In the genomic region with DNA sequence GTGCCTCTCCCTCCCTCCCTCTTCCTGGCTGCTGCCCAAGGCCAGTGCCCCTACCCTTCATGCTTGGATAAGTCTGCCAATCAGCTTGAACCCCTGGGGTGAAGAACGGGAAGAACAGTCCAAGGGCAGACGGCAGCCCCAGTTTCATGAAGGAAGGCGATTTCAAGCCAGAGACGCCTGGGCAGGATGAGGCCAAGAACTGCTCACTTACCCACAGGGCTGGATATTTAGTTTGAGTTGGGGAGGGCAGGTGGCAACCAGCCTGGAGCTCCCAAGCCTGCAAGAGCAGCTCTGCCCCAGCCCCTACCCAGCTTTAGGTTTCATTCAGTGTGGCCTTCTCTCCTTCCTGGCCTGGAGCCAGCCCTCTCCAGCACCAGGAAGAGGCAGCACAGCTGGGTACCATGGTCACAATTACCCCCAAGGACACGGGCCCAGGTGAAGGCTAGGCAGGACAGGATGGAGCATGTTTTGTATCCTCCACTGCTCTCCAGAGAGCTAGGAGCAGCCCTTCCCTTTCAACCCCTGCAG, we compare ENCODE assay signal across 9 cellular contexts. TPM values are rescaled to one million over a fixed set of nuclear protein-coding genes. Genes with fewer than 3 reads are reported as not detected.
DNase-seq lines count a peak whose midpoint lies in the region; ATAC-seq and TF ChIP-seq lines count a peak whose summit lies in the region.
"Had no signal": no experiment of that assay in that cellular context is flagged by ENCODE, and none has a peak within 500 bp of the region (broad histone marks: within the 10 kb centered on the region; RNA-seq: fewer than 3 reads in every experiment).

No MANE protein-coding gene starts in this region.

- H3K4me3 ChIP-seq in RWPE2 (ENCODE audit: severe bottlenecking) (no peak overlapping the region), vagina (no peak overlapping the region)
- no peak overlapping the region for H3K4me3 ChIP-seq in CD8-positive, alpha-beta T cell (ENCODE audit: low read depth, low read length)
- H3K4me3 ChIP-seq in naive thymus-derived CD4-positive, alpha-beta T cell (ENCODE audit: low read length): no peak overlapping the region
- H3K4me3 ChIP-seq: psoas muscle had no signal

- CTCF ChIA-PET in CD8-positive, alpha-beta T cell (lab: Charles Lee): interaction anchor here (0.9 to 1.6 kb wide), 2 partner anchors 35 to 39 kb away, joined by 3 to 4 read pairs; partner anchors contain the start of gene LTBP2
- CTCF ChIA-PET in naive thymus-derived CD4-positive, alpha-beta T cell (lab: Charles Lee): interaction anchor here (1.1 kb wide), 1 partner anchor 30 kb away, joined by 3 read pairs; no protein-coding TSS in a partner anchor

- no peaks in the 10 kb centered on the region for H3K9me3 Mint-ChIP-seq in activated naive CD8-positive, alpha-beta T cell treated with anti-CD3 and anti-CD28 coated beads, Interleukin-2, amount 10 ng/mL, durations not matched to agents 7 days and 5 days
- no peaks in the 10 kb centered on the region for H3K9me3 Mint-ChIP-seq in activated naive CD8-positive, alpha-beta T cell treated with anti-CD3 and anti-CD28 coated beads for 36 hours
- H3K9me3 Mint-ChIP-seq in CD8-positive, alpha-beta T cell: no peaks in the 10 kb centered on the region
- no peaks in the 10 kb centered on the region for H3K9me3 Mint-ChIP-seq in naive thymus-derived CD4-positive, alpha-beta T cell

- H3K27ac Mint-ChIP-seq in activated naive CD8-positive, alpha-beta T cell treated with anti-CD3 and anti-CD28 coated beads, Interleukin-2, amount 10 ng/mL, durations not matched to agents 7 days and 5 days: peak overlapping the region; percentile 48
- H3K27ac Mint-ChIP-seq in activated naive CD8-positive, alpha-beta T cell treated with anti-CD3 and anti-CD28 coated beads for 36 hours: no peak overlapping the region
- H3K27ac Mint-ChIP-seq in CD8-positive, alpha-beta T cell: no peak overlapping the region
- H3K27ac Mint-ChIP-seq in naive thymus-derived CD4-positive, alpha-beta T cell: no peak overlapping the region

- POLR2A ChIA-PET in activated naive CD8-positive, alpha-beta T cell treated with anti-CD3 and anti-CD28 coated beads, Interleukin-2, amount 10 ng/mL, durations not matched to agents 7 days and 5 days (lab: Charles Lee): no interaction called here
- POLR2A ChIA-PET in CD8-positive, alpha-beta T cell (lab: Charles Lee): interaction anchor here (3.1 kb wide), 1 partner anchor 30 kb away, joined by 9 read pairs; no protein-coding TSS in a partner anchor
- POLR2A ChIA-PET in naive thymus-derived CD4-positive, alpha-beta T cell (lab: Charles Lee): interaction anchor here (1.0 kb wide), 1 partner anchor 39 kb away, joined by 3 read pairs; no protein-coding TSS in a partner anchor

- TF ChIP-seq POLR2A in vagina (IDR thresholded peaks at IDR 0.05): no peak

- H3K27me3 ChIP-seq in RWPE2 (ENCODE audit: insufficient read depth, poor library complexity, severe bottlenecking): no peaks in the 10 kb centered on the region
- H3K27me3 ChIP-seq in vagina: no peaks in the 10 kb centered on the region
- H3K27me3 ChIP-seq in CD8-positive, alpha-beta T cell (ENCODE audit: insufficient read depth, low read length): no peaks in the 10 kb centered on the region
- no peaks in the 10 kb centered on the region for H3K27me3 ChIP-seq in naive thymus-derived CD4-positive, alpha-beta T cell (ENCODE audit: control insufficient read depth in 2 of 2, insufficient read depth in 2 of 2, low read length in 2 of 2)

- no peaks in the 10 kb centered on the region for H3K9me3 ChIP-seq in RWPE2 (ENCODE audit: severe bottlenecking)
- H3K9me3 ChIP-seq in vagina: no peaks in the 10 kb centered on the region
- no peaks in the 10 kb centered on the region for H3K9me3 ChIP-seq in CD8-positive, alpha-beta T cell (ENCODE audit: low read length)
- H3K9me3 ChIP-seq in naive thymus-derived CD4-positive, alpha-beta T cell (ENCODE audit: control insufficient read depth in 2 of 3, low read length in 3 of 3): no peaks in the 10 kb centered on the region
- H3K9me3 ChIP-seq: psoas muscle had no signal

- peaks cover 34% of the 10 kb centered on the region for H3K4me1 ChIP-seq in RWPE2 (ENCODE audit: insufficient read depth, poor library complexity, severe bottlenecking)
- peaks cover 37% of the 10 kb centered on the region for H3K4me1 ChIP-seq in vagina
- no peaks in the 10 kb centered on the region for H3K4me1 ChIP-seq in CD8-positive, alpha-beta T cell (ENCODE audit: insufficient read depth, low read length)
- H3K4me1 ChIP-seq in naive thymus-derived CD4-positive, alpha-beta T cell (ENCODE audit: control insufficient read depth in 2 of 2, insufficient read depth in 2 of 2, low read length in 2 of 2): peaks cover 0 to 8% of the 10 kb centered on the region in 2 donors
- H3K4me1 ChIP-seq: psoas muscle had no signal

- no peak for DNase-seq in activated naive CD8-positive, alpha-beta T cell treated with anti-CD3 and anti-CD28 coated beads, Interleukin-2, amount 10 ng/mL, durations not matched to agents 7 days and 5 days
- DNase-seq in activated naive CD8-positive, alpha-beta T cell treated with anti-CD3 and anti-CD28 coated beads for 36 hours: no peak
- DNase-seq in RWPE2 (ENCODE audit: low spot score): no peak
- DNase-seq in islet precursor cell: peak; percentile 43
- no peak for DNase-seq in vagina (ENCODE audit: extremely low spot score in 2 of 2)
- DNase-seq in CD8-positive, alpha-beta T cell: no peak
- no peak for DNase-seq in naive thymus-derived CD4-positive, alpha-beta T cell
- DNase-seq: psoas muscle had no signal

- no peaks in the 10 kb centered on the region for H3K36me3 Mint-ChIP-seq in activated naive CD8-positive, alpha-beta T cell treated with anti-CD3 and anti-CD28 coated beads, Interleukin-2, amount 10 ng/mL, durations not matched to agents 7 days and 5 days
- H3K36me3 Mint-ChIP-seq in activated naive CD8-positive, alpha-beta T cell treated with anti-CD3 and anti-CD28 coated beads for 36 hours: no peaks in the 10 kb centered on the region
- H3K36me3 Mint-ChIP-seq in CD8-positive, alpha-beta T cell: no peaks in the 10 kb centered on the region
- no peaks in the 10 kb centered on the region for H3K36me3 Mint-ChIP-seq in naive thymus-derived CD4-positive, alpha-beta T cell

- no peak for TF ChIP-seq CTCF in RWPE2 (IDR thresholded peaks at IDR 0.05; ENCODE audit: poor library complexity, severe bottlenecking)
- no peak for TF ChIP-seq CTCF in vagina (IDR thresholded peaks at IDR 0.05)
- no peak for TF ChIP-seq CTCF in CD8-positive, alpha-beta T cell (IDR thresholded peaks at IDR 0.05)

- no peaks in the 10 kb centered on the region; the same call in 1 of the 2 replicates for H3K36me3 ChIP-seq in RWPE2 (ENCODE audit: low read depth)
- no peaks in the 10 kb centered on the region for H3K36me3 ChIP-seq in vagina
- no peaks in the 10 kb centered on the region for H3K36me3 ChIP-seq in CD8-positive, alpha-beta T cell (ENCODE audit: insufficient read depth, low read length)
- no peaks in the 10 kb centered on the region for H3K36me3 ChIP-seq in naive thymus-derived CD4-positive, alpha-beta T cell (ENCODE audit: control insufficient read depth in 2 of 3, insufficient read depth in 3 of 3, low read length in 3 of 3)

- H3K27ac ChIP-seq in RWPE2 (ENCODE audit: poor library complexity, severe bottlenecking) (peak overlapping the region; percentile 49), vagina (peak overlapping the region; percentile 44)
- H3K27ac ChIP-seq in CD8-positive, alpha-beta T cell (ENCODE audit: low read depth, low read length): no peak overlapping the region
- H3K27ac ChIP-seq in naive thymus-derived CD4-positive, alpha-beta T cell (ENCODE audit: low read depth, low read length): no peak overlapping the region
- H3K27ac ChIP-seq: psoas muscle had no signal

- ATAC-seq in activated naive CD8-positive, alpha-beta T cell treated with anti-CD3 and anti-CD28 coated beads, Interleukin-2, amount 10 ng/mL, durations not matched to agents 7 days and 5 days (ENCODE audit: low read depth): no peak
- ATAC-seq in RWPE2 (ENCODE audit: low read depth): peak; percentile 64
- ATAC-seq in CD8-positive, alpha-beta T cell: no peak
- ATAC-seq in naive thymus-derived CD4-positive, alpha-beta T cell: no peak
- ATAC-seq in GM21367 (IDR thresholded peaks at IDR 0.05; ENCODE audit: unreplicated experiment): no peak

- intact Hi-C loops in vagina (cut with DNase I): no loop called here
- intact Hi-C loops in CD8-positive, alpha-beta T cell (cut with DNase I, micrococcal nuclease): no loop called here
- intact Hi-C loops in naive thymus-derived CD4-positive, alpha-beta T cell (cut with micrococcal nuclease): no loop called here

- peaks cover 8% of the 10 kb centered on the region for H3K27me3 Mint-ChIP-seq in activated naive CD8-positive, alpha-beta T cell treated with anti-CD3 and anti-CD28 coated beads, Interleukin-2, amount 10 ng/mL, durations not matched to agents 7 days and 5 days
- no peaks in the 10 kb centered on the region for H3K27me3 Mint-ChIP-seq in activated naive CD8-positive, alpha-beta T cell treated with anti-CD3 and anti-CD28 coated beads for 36 hours
- H3K27me3 Mint-ChIP-seq in CD8-positive, alpha-beta T cell (ENCODE audit: low read depth): no peaks in the 10 kb centered on the region
- no peaks in the 10 kb centered on the region for H3K27me3 Mint-ChIP-seq in naive thymus-derived CD4-positive, alpha-beta T cell

- peaks cover 9% of the 10 kb centered on the region for H3K4me1 Mint-ChIP-seq in activated naive CD8-positive, alpha-beta T cell treated with anti-CD3 and anti-CD28 coated beads, Interleukin-2, amount 10 ng/mL, durations not matched to agents 7 days and 5 days
- H3K4me1 Mint-ChIP-seq in activated naive CD8-positive, alpha-beta T cell treated with anti-CD3 and anti-CD28 coated beads for 36 hours: peaks cover 4% of the 10 kb centered on the region
- H3K4me1 Mint-ChIP-seq in CD8-positive, alpha-beta T cell (ENCODE audit: low read depth): peaks cover 12% of the 10 kb centered on the region
- H3K4me1 Mint-ChIP-seq in naive thymus-derived CD4-positive, alpha-beta T cell: peaks cover 0 to 16% (median 8%) of the 10 kb centered on the region in 7 donors

- H3K4me3 Mint-ChIP-seq in activated naive CD8-positive, alpha-beta T cell treated with anti-CD3 and anti-CD28 coated beads, Interleukin-2, amount 10 ng/mL, durations not matched to agents 7 days and 5 days: no peak overlapping the region
- no peak overlapping the region for H3K4me3 Mint-ChIP-seq in activated naive CD8-positive, alpha-beta T cell treated with anti-CD3 and anti-CD28 coated beads for 36 hours
- no peak overlapping the region for H3K4me3 Mint-ChIP-seq in CD8-positive, alpha-beta T cell
- no peak overlapping the region for H3K4me3 Mint-ChIP-seq in naive thymus-derived CD4-positive, alpha-beta T cell

RNA-seq across cellular contexts. Expression of gene LTBP2, which starts 35.9 kb away (rescaled TPM):
- 1 to 10 TPM in 1 of 2 experiments, under 1 TPM in 1; 0.28 to 1.1 TPM for total RNA-seq in activated naive CD8-positive, alpha-beta T cell treated with anti-CD3 and anti-CD28 coated beads, Interleukin-2, amount 10 ng/mL, durations not matched to agents 7 days and 5 days
- total RNA-seq in activated naive CD8-positive, alpha-beta T cell treated with anti-CD3 and anti-CD28 coated beads for 36 hours: under 1 TPM; 0.06 to 0.10 TPM
- total RNA-seq in vagina: 52.5 TPM
- under 1 TPM; 0.44 to 0.81 TPM for total RNA-seq in CD8-positive, alpha-beta T cell
- total RNA-seq in naive thymus-derived CD4-positive, alpha-beta T cell: 1 to 10 TPM in 1 of 5 experiments, under 1 TPM in 4; 0.17 to 1.1 (median 0.58) TPM
- polyA plus RNA-seq in naive thymus-derived CD4-positive, alpha-beta T cell: under 1 TPM; 0.07 to 0.22 TPM

Comparison
In these comparisons a context has a peak if more than half of its experiments do, and no peak if none do; other contexts are left out.
1. H3K27ac ChIP-seq: peak in RWPE2 (single experiment) and vagina (single experiment); none in CD8-positive, alpha-beta T cell (single experiment) and naive thymus-derived CD4-positive, alpha-beta T cell (single experiment).
2. RNA of gene LTBP2, which starts 35.9 kb away (total RNA-seq): 52.5 TPM in vagina (single experiment); 0.28 to 1.1 TPM in activated naive CD8-positive, alpha-beta T cell treated with anti-CD3 and anti-CD28 coated beads, Interleukin-2, amount 10 ng/mL, durations not matched to agents 7 days and 5 days, 0.44 to 0.81 TPM in CD8-positive, alpha-beta T cell, 0.17 to 1.1 TPM in naive thymus-derived CD4-positive, alpha-beta T cell and 0.06 to 0.10 TPM in activated naive CD8-positive, alpha-beta T cell treated with anti-CD3 and anti-CD28 coated beads for 36 hours; every median in the first group is over 10 times any median in the second.